ENCODE assay signal across 8 cellular contexts in genomic region chr20:3906744-3907716, GRCh38. TPM values are rescaled to one million over a fixed set of nuclear protein-coding genes. Genes with fewer than 3 reads are reported as not detected.
DNase-seq lines count a peak whose midpoint lies in the region; ATAC-seq lines count a peak whose summit lies in the region.
"Not testable (repeated sequence)": the region's sequence is repeated elsewhere in the genome, so short reads cannot be mapped to it uniquely, and the experiment has no call there.

No MANE protein-coding gene starts in this region.

- H3K4me1 Mint-ChIP-seq in activated T-helper 17 cell treated with anti-CD3 and anti-CD28 coated beads, Interleukin-2, amount 50 U/mL, for 72 hours: peaks cover 20% of the 10 kb centered on the region
- H3K4me1 Mint-ChIP-seq in naive thymus-derived CD4-positive, alpha-beta T cell: peaks cover 18 to 70% (median 59%) of the 10 kb centered on the region in 7 donors

- H3K9me3 Mint-ChIP-seq in activated T-helper 17 cell treated with anti-CD3 and anti-CD28 coated beads, Interleukin-2, amount 50 U/mL, for 72 hours; naive thymus-derived CD4-positive, alpha-beta T cell: not testable (repeated sequence)

- H3K36me3 ChIP-seq in naive thymus-derived CD4-positive, alpha-beta T cell (ENCODE audit: control insufficient read depth in 2 of 3, insufficient read depth in 3 of 3, low read length in 3 of 3): peaks cover 3 to 37% (median 14%) of the 10 kb centered on the region in 3 experiments

- not testable (repeated sequence) for H3K9me3 ChIP-seq in naive thymus-derived CD4-positive, alpha-beta T cell (ENCODE audit: control insufficient read depth in 2 of 3, low read length in 3 of 3)

- H3K4me3 ChIP-seq in naive thymus-derived CD4-positive, alpha-beta T cell (ENCODE audit: low read length): peak overlapping the region; percentile 14

- H3K27ac Mint-ChIP-seq in activated T-helper 17 cell treated with anti-CD3 and anti-CD28 coated beads, Interleukin-2, amount 50 U/mL, for 72 hours: peak overlapping the region; percentile 94
- peak overlapping the region; percentile 48 to 98 (median 89) for H3K27ac Mint-ChIP-seq in naive thymus-derived CD4-positive, alpha-beta T cell

- H3K36me3 Mint-ChIP-seq in activated T-helper 17 cell treated with anti-CD3 and anti-CD28 coated beads, Interleukin-2, amount 50 U/mL, for 72 hours (ENCODE audit: low read depth): peaks cover 76% of the 10 kb centered on the region
- H3K36me3 Mint-ChIP-seq in naive thymus-derived CD4-positive, alpha-beta T cell: peaks cover 3 to 30% (median 23%) of the 10 kb centered on the region in 5 donors

- H3K27me3 ChIP-seq in naive thymus-derived CD4-positive, alpha-beta T cell (ENCODE audit: control insufficient read depth in 2 of 2, insufficient read depth in 2 of 2, low read length in 2 of 2): not testable (repeated sequence)

- peaks cover 9 to 25% of the 10 kb centered on the region in 2 donors for H3K4me1 ChIP-seq in naive thymus-derived CD4-positive, alpha-beta T cell (ENCODE audit: control insufficient read depth in 2 of 2, insufficient read depth in 2 of 2, low read length in 2 of 2)

- peak overlapping the region; percentile 51 for H3K27ac ChIP-seq in naive thymus-derived CD4-positive, alpha-beta T cell (ENCODE audit: low read depth, low read length)

- intact Hi-C loops in naive thymus-derived CD4-positive, alpha-beta T cell (cut with micrococcal nuclease): loop anchor here (1.0 to 5.0 kb wide), 2 partner anchors 18 to 175 kb away; partner anchors contain the start of gene PANK2 (in 2 of the 2)

- not testable (repeated sequence) for H3K27me3 Mint-ChIP-seq in activated T-helper 17 cell treated with anti-CD3 and anti-CD28 coated beads, Interleukin-2, amount 50 U/mL, for 72 hours; naive thymus-derived CD4-positive, alpha-beta T cell

- CTCF ChIA-PET in naive thymus-derived CD4-positive, alpha-beta T cell (lab: Charles Lee): interaction anchor here (0.6 to 1.3 kb wide), 3 partner anchors 9 to 138 kb away, joined by 4 read pairs; no protein-coding TSS in a partner anchor

- DNase-seq in T-helper 2 cell (peak in 4 of 5 experiments; percentile 15 to 85 (median 34)), superior temporal gyrus (ENCODE audit: extremely low spot score) (peak; percentile 12)
- peak in 6 of 9 donors; percentile 31 to 54 (median 42) for DNase-seq in naive thymus-derived CD4-positive, alpha-beta T cell

- POLR2A ChIA-PET in naive thymus-derived CD4-positive, alpha-beta T cell (lab: Charles Lee): interaction anchor here (0.8 to 1.2 kb wide), 3 partner anchors 14 to 115 kb away, joined by 3 read pairs; no protein-coding TSS in a partner anchor

- H3K4me3 Mint-ChIP-seq in activated T-helper 17 cell treated with anti-CD3 and anti-CD28 coated beads, Interleukin-2, amount 50 U/mL, for 72 hours: peak overlapping the region; percentile 81
- peak overlapping the region; percentile 4 to 82 (median 55) for H3K4me3 Mint-ChIP-seq in naive thymus-derived CD4-positive, alpha-beta T cell

- peak; percentile 69 for ATAC-seq in GM18508 (IDR thresholded peaks at IDR 0.05; ENCODE audit: insufficient read depth, unreplicated experiment)
- ATAC-seq in GM19463 (IDR thresholded peaks at IDR 0.05; ENCODE audit: unreplicated experiment): peak; percentile 86
- peak; percentile 91 for ATAC-seq in HG02678 (IDR thresholded peaks at IDR 0.05; ENCODE audit: unreplicated experiment)
- peak; percentile 75 for ATAC-seq in HG03196 (IDR thresholded peaks at IDR 0.05; ENCODE audit: unreplicated experiment)
- ATAC-seq in activated T-helper 17 cell treated with anti-CD3 and anti-CD28 coated beads, Interleukin-2, amount 50 U/mL, for 72 hours (replicated peaks): peak; percentile 96
- peak; percentile 86 for ATAC-seq in naive thymus-derived CD4-positive, alpha-beta T cell

RNA-seq across cellular contexts. Expression of gene PANK2, which starts 17.8 kb away (rescaled TPM):
- 10 to 100 TPM; 61.1 to 64.3 TPM for total RNA-seq in activated T-helper 17 cell treated with anti-CD3 and anti-CD28 coated beads, Interleukin-2, amount 50 U/mL, for 72 hours
- 10 to 100 TPM; 42.4 to 69.7 (median 59.1) TPM for total RNA-seq in naive thymus-derived CD4-positive, alpha-beta T cell
- 10 to 100 TPM; 39.0 to 46.9 TPM for polyA plus RNA-seq in naive thymus-derived CD4-positive, alpha-beta T cell

Comparison
In these comparisons a context has a peak if more than half of its experiments do, and no peak if none do; other contexts are left out.
1. Peak in every context shown above with its lines: DNase-seq, ATAC-seq, H3K4me3 ChIP-seq and H3K27ac ChIP-seq.